In the genomic region with DNA sequence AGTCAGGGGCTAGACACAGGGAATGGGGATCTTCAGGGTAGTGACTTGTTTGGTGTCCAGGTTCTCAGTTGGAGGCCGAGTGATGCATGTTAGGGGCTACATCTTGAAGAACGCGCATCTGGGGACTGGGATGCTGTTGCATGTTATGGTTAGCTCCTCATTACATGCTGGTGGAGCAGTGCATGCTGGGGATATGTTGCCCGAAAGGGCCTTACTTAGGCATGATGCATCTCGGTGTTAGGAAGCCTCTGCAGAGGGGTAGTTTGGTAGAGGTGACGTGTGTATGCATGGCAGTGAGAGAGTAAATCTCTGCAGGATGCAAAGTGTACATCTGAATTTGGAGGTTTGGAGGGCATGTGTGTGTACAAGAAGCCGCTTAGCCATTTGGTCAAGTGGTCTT, we compare ENCODE assay signal across 1 cellular context.
TF ChIP-seq lines count a peak whose summit lies in the region.

No MANE protein-coding gene starts in this region.

TF ChIP-seq in GM23338, 12 proteins besides CTCF, POLR2A, EP300 and RAD21:
- TF ChIP-seq ZNF331 (CRISPR knock-in tag; IDR thresholded peaks at IDR 0.05; ENCODE audit: low read depth) (no peak), POLR2AphosphoS5 (IDR thresholded peaks at IDR 0.05; ENCODE audit: low read depth) (no peak), REST (IDR thresholded peaks at IDR 0.05; ENCODE audit: unreplicated experiment) (no peak), CREB1 (CRISPR knock-in tag; IDR thresholded peaks at IDR 0.05; ENCODE audit: low read depth) (no peak), EZH2phosphoT487 (IDR thresholded peaks at IDR 0.05; ENCODE audit: unreplicated experiment) (no peak), ETS1 (IDR thresholded peaks at IDR 0.05) (no peak), NANOG (IDR thresholded peaks at IDR 0.05; ENCODE audit: borderline replicate concordance) (no peak), ZNF114 (CRISPR knock-in tag; IDR thresholded peaks at IDR 0.05) (no peak), STAT1 (IDR thresholded peaks at IDR 0.05; ENCODE audit: unreplicated experiment) (no peak), JUNB (IDR thresholded peaks at IDR 0.05; ENCODE audit: unreplicated experiment) (no peak), EZH2 (IDR thresholded peaks at IDR 0.05; ENCODE audit: low read depth, unreplicated experiment) (no peak)
- TF ChIP-seq, protein P1, sequence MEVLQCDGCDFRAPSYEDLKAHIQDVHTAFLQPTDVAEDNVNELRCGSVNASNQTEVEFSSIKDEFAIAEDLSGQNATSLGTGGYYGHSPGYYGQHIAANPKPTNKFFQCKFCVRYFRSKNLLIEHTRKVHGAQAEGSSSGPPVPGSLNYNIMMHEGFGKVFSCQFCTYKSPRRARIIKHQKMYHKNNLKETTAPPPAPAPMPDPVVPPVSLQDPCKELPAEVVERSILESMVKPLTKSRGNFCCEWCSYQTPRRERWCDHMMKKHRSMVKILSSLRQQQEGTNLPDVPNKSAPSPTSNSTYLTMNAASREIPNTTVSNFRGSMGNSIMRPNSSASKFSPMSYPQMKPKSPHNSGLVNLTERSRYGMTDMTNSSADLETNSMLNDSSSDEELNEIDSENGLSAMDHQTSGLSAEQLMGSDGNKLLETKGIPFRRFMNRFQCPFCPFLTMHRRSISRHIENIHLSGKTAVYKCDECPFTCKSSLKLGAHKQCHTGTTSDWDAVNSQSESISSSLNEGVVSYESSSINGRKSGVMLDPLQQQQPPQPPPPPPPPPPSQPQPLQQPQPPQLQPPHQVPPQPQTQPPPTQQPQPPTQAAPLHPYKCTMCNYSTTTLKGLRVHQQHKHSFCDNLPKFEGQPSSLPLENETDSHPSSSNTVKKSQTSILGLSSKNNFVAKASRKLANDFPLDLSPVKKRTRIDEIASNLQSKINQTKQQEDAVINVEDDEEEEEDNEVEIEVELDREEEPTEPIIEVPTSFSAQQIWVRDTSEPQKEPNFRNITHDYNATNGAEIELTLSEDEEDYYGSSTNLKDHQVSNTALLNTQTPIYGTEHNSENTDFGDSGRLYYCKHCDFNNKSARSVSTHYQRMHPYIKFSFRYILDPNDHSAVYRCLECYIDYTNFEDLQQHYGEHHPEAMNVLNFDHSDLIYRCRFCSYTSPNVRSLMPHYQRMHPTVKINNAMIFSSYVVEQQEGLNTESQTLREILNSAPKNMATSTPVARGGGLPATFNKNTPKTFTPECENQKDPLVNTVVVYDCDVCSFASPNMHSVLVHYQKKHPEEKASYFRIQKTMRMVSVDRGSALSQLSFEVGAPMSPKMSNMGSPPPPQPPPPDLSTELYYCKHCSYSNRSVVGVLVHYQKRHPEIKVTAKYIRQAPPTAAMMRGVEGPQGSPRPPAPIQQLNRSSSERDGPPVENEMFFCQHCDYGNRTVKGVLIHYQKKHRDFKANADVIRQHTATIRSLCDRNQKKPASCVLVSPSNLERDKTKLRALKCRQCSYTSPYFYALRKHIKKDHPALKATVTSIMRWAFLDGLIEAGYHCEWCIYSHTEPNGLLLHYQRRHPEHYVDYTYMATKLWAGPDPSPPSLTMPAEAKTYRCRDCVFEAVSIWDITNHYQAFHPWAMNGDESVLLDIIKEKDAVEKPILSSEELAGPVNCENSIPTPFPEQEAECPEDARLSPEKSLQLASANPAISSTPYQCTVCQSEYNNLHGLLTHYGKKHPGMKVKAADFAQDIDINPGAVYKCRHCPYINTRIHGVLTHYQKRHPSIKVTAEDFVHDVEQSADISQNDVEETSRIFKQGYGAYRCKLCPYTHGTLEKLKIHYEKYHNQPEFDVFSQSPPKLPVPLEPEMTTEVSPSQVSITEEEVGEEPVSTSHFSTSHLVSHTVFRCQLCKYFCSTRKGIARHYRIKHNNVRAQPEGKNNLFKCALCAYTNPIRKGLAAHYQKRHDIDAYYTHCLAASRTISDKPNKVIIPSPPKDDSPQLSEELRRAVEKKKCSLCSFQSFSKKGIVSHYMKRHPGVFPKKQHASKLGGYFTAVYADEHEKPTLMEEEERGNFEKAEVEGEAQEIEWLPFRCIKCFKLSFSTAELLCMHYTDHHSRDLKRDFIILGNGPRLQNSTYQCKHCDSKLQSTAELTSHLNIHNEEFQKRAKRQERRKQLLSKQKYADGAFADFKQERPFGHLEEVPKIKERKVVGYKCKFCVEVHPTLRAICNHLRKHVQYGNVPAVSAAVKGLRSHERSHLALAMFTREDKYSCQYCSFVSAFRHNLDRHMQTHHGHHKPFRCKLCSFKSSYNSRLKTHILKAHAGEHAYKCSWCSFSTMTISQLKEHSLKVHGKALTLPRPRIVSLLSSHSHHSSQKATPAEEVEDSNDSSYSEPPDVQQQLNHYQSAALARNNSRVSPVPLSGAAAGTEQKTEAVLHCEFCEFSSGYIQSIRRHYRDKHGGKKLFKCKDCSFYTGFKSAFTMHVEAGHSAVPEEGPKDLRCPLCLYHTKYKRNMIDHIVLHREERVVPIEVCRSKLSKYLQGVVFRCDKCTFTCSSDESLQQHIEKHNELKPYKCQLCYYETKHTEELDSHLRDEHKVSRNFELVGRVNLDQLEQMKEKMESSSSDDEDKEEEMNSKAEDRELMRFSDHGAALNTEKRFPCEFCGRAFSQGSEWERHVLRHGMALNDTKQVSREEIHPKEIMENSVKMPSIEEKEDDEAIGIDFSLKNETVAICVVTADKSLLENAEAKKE (CRISPR knock-in tag; IDR thresholded peaks at IDR 0.05), result no peak
